In the genomic region with DNA sequence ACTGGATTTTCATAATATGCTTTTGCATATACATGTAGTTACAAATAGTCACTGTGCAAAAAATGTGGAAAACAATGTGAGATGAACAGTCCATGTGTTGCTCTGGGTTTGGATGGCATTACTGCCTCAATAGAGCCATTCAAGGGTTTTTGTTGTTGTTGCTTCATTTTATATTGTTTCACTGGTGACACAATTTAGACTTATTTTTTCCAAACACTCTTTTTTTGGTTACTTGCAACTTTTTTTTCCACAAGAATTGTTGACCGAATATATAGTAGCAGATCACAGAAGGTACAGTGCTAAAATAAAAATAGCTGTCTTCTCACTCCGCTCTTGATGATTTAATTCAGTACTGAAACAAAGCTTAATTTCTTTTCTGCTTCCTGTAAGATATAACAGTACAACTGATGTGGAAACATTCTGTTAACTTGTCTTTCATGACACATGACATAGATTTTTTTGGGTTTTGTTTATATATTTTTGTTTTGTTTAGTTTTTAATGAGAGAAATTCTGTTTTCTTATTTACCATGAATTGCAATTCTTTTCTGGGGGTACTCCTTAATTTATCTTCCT, we compare ENCODE assay signal across 16 cellular contexts.
DNase-seq lines count a peak whose midpoint lies in the region; ATAC-seq and TF ChIP-seq lines count a peak whose summit lies in the region.
"Had no signal": no experiment of that assay in that cellular context is flagged by ENCODE, and none has a peak within 500 bp of the region (broad histone marks: within the 10 kb centered on the region; RNA-seq: fewer than 3 reads in every experiment).

No MANE protein-coding gene starts in this region.

- no peak for DNase-seq in smooth muscle cell (lab: John Stamatoyannopoulos, UW; ENCODE audit: unreplicated experiment)
- DNase-seq in mucosa of descending colon = no peak
- no peak for DNase-seq in NCI-H2227 (lab: John Stamatoyannopoulos, UW; ENCODE audit: unreplicated experiment)
- DNase-seq in T-helper 2 cell treated with Interferon-gamma antibody and Interleukin-4, amounts not matched to agents 5 μg/mL and 100 μg/mL, for 36 hours (ENCODE audit: low spot score) = no peak
- DNase-seq in NK-92 (lab: John Stamatoyannopoulos, UW; ENCODE audit: unreplicated experiment) = no peak
- DNase-seq: activated CD4-positive, alpha-beta T cell treated with anti-CD3 and anti-CD28 coated beads, Interleukin-2, amount 50 U/mL, for 48 hours; Calu3; left ventricle myocardium inferior; NCI-H1048; NCI-H69; stimulated activated CD4-positive, alpha-beta T cell treated with anti-CD3 and anti-CD28 coated beads, Interleukin-2, amount 100 ng/mL, for 48 hours had no signal

- 91% methylated on average over 2 of the region's 2 CpGs for WGBS in smooth muscle cell (ENCODE audit: low lambda C conversion rate)

- no peak overlapping the region for H2AFZ ChIP-seq in smooth muscle cell (ENCODE audit: low read depth)
- H2AFZ ChIP-seq: parathyroid adenoma had no signal

- no peaks in the 10 kb centered on the region for H3K4me1 Mint-ChIP-seq in T-helper 2 cell treated with Interferon-gamma antibody and Interleukin-4, amounts not matched to agents 5 μg/mL and 100 μg/mL, for 36 hours (ENCODE audit: low read depth)

- peaks cover 76% of the 10 kb centered on the region for H3K27me3 ChIP-seq in smooth muscle cell (ENCODE audit: low read depth)

- H3K79me2 ChIP-seq in smooth muscle cell (ENCODE audit: low read depth) = no peaks in the 10 kb centered on the region
- H3K79me2 ChIP-seq: parathyroid adenoma had no signal

- H3K27ac Mint-ChIP-seq in T-helper 2 cell treated with Interferon-gamma antibody and Interleukin-4, amounts not matched to agents 5 μg/mL and 100 μg/mL, for 36 hours = no peak overlapping the region
- H3K27ac Mint-ChIP-seq: activated naive CD8-positive, alpha-beta T cell had no signal

- H3K36me3 ChIP-seq in smooth muscle cell (ENCODE audit: low read depth) (no peaks in the 10 kb centered on the region), mucosa of descending colon (ENCODE audit: low read depth) (no peaks in the 10 kb centered on the region)
- H3K36me3 ChIP-seq: left ventricle myocardium inferior had no signal

- no peaks in the 10 kb centered on the region for H3K27me3 Mint-ChIP-seq in T-helper 2 cell treated with Interferon-gamma antibody and Interleukin-4, amounts not matched to agents 5 μg/mL and 100 μg/mL, for 36 hours (ENCODE audit: low read depth)
- H3K27me3 Mint-ChIP-seq: activated naive CD8-positive, alpha-beta T cell had no signal

- H4K20me1 ChIP-seq in smooth muscle cell (ENCODE audit: low read depth) = no peaks in the 10 kb centered on the region

- no peaks in the 10 kb centered on the region for H3K36me3 Mint-ChIP-seq in T-helper 2 cell treated with Interferon-gamma antibody and Interleukin-4, amounts not matched to agents 5 μg/mL and 100 μg/mL, for 36 hours (ENCODE audit: low read depth)
- H3K36me3 Mint-ChIP-seq: activated naive CD8-positive, alpha-beta T cell had no signal

- TF ChIP-seq CTCF in smooth muscle cell (IDR thresholded peaks at IDR 0.05; ENCODE audit: borderline replicate concordance, insufficient read depth, poor library complexity, severe bottlenecking) (no peak), mucosa of descending colon (IDR thresholded peaks at IDR 0.05) (no peak)

- intact Hi-C loops in mucosa of descending colon (cut with DNase I, micrococcal nuclease) = no loop called here

- no peak overlapping the region for H3K27ac ChIP-seq in smooth muscle cell (ENCODE audit: low read depth)
- H3K27ac ChIP-seq: left ventricle myocardium inferior, parathyroid adenoma had no signal

- H3F3A ChIP-seq in smooth muscle cell (ENCODE audit: low read depth) = no peaks in the 10 kb centered on the region

- no peak overlapping the region for H3K9ac ChIP-seq in smooth muscle cell (ENCODE audit: low read depth)
- H3K9ac ChIP-seq: parathyroid adenoma had no signal

- H3K4me1 ChIP-seq in smooth muscle cell (ENCODE audit: low read depth) (peaks cover 2% of the 10 kb centered on the region), mucosa of descending colon (ENCODE audit: low read depth) (no peaks in the 10 kb centered on the region)
- H3K4me1 ChIP-seq: left ventricle myocardium inferior, parathyroid adenoma had no signal

- peak overlapping the region; percentile 13 for H3K4me2 ChIP-seq in smooth muscle cell

- no peaks in the 10 kb centered on the region for H3K9me3 Mint-ChIP-seq in T-helper 2 cell treated with Interferon-gamma antibody and Interleukin-4, amounts not matched to agents 5 μg/mL and 100 μg/mL, for 36 hours

- no peak overlapping the region for H3K4me3 Mint-ChIP-seq in T-helper 2 cell treated with Interferon-gamma antibody and Interleukin-4, amounts not matched to agents 5 μg/mL and 100 μg/mL, for 36 hours
- H3K4me3 Mint-ChIP-seq: activated naive CD8-positive, alpha-beta T cell had no signal

- peak; percentile 100 for ATAC-seq in GM18870 (IDR thresholded peaks at IDR 0.05; ENCODE audit: unreplicated experiment)
- ATAC-seq in HG02588 (IDR thresholded peaks at IDR 0.05; ENCODE audit: unreplicated experiment) = peak; percentile 84
- peak; percentile 99 for ATAC-seq in HG03432 (IDR thresholded peaks at IDR 0.05; ENCODE audit: unreplicated experiment)
- no peak for ATAC-seq in mucosa of descending colon

- H3K4me3 ChIP-seq in smooth muscle cell (no peak overlapping the region), mucosa of descending colon (no peak overlapping the region)
- H3K4me3 ChIP-seq: left ventricle myocardium inferior had no signal

- H3K9me3 ChIP-seq in smooth muscle cell (replicated peaks; ENCODE audit: low read depth) (no peaks in the 10 kb centered on the region), mucosa of descending colon (no peaks in the 10 kb centered on the region)
- H3K9me3 ChIP-seq: left ventricle myocardium inferior had no signal
